23 cellular contexts compared by ENCODE assay signal in the genomic region with DNA sequence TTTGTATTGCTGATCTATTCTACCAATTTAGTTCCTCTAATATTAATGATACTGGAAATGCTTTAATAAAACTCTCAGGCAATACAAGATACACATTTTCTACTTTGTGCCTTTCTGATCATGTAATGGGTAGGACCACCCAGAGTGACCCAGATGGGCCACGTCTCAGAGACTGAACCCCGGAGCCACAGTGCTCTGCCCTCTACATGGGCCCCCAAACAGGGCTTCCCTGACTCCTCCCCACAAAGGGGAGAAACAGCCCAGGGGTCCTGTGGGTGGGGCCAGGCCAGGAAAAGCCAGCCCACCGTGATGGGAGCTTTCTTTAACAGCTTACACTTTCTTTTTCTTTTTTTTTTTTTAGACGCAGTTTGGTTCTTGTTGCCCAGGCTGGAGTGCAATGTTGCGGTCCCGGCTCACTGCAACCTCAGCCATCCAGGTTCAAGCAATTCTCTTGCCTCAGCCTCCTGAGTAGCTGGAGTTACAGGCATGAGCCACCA. TPM values are rescaled to one million over a fixed set of nuclear protein-coding genes. Genes with fewer than 3 reads are reported as not detected.
DNase-seq lines count a peak whose midpoint lies in the region; ATAC-seq lines count a peak whose summit lies in the region.
"Had no signal": no experiment of that assay in that cellular context is flagged by ENCODE, and none has a peak within 500 bp of the region (broad histone marks: within the 10 kb centered on the region; RNA-seq: fewer than 3 reads in every experiment).

No MANE protein-coding gene starts in this region.

- H3K4me1 Mint-ChIP-seq in stimulated activated naive B cell treated with anti-CD40 and anti-IgM and Interleukin-4, amounts not matched to agents 10 μg/mL and 1 μg/mL and 100 μg/mL, for 72 hours, result peaks cover 37 to 81% of the 10 kb centered on the region in 2 donors

- no peaks in the 10 kb centered on the region for H3K27me3 ChIP-seq in right cardiac atrium (ENCODE audit: control insufficient read depth, insufficient read depth)
- H3K27me3 ChIP-seq: foreskin keratinocyte had no signal

- H3K36me3 Mint-ChIP-seq in stimulated activated naive B cell treated with anti-CD40 and anti-IgM and Interleukin-4, amounts not matched to agents 10 μg/mL and 1 μg/mL and 100 μg/mL, for 72 hours, result peaks cover 19 to 42% of the 10 kb centered on the region in 2 donors

- no peaks in the 10 kb centered on the region for H3K9me3 Mint-ChIP-seq in stimulated activated naive B cell treated with anti-CD40 and anti-IgM and Interleukin-4, amounts not matched to agents 10 μg/mL and 1 μg/mL and 100 μg/mL, for 72 hours

- DNase-seq in left cardiac atrium (peak; percentile 7), right cardiac atrium (no peak), left kidney (ENCODE audit: low read depth, low spot score) (peak; percentile 43), COR-L47 (lab: John Stamatoyannopoulos, UW) (no peak)
- no peak for DNase-seq in stimulated activated naive B cell treated with anti-CD40 and anti-IgM and Interleukin-4, amounts not matched to agents 10 μg/mL and 1 μg/mL and 100 μg/mL, for 72 hours
- DNase-seq in central memory CD4-positive, alpha-beta T cell, result no peak
- DNase-seq: activated CD4-positive, alpha-beta T cell treated with anti-CD3 and anti-CD28 coated beads, Interleukin-2, amount 50 U/mL, for 1 hour; Calu3; EL; foreskin keratinocyte; hippocampal formation; KG1; mesenchymal stem cell; NCI-H187 treated with DMSO at 0.1 percent for 48 hours; NCI-H226; NCI-H774; OCI-M1; SHP77; stimulated activated CD4-positive, alpha-beta T cell treated with anti-CD3 and anti-CD28 coated beads, Interleukin-2, amount 100 ng/mL, for 48 hours had no signal

- H3K4me1 ChIP-seq in right cardiac atrium (ENCODE audit: control insufficient read depth, insufficient read depth, low read length), result no peaks in the 10 kb centered on the region
- H3K4me1 ChIP-seq: foreskin keratinocyte had no signal

- H3K36me3 ChIP-seq in KOPT-K1 (ENCODE audit: insufficient read depth, low read length), result peaks cover 81% of the 10 kb centered on the region

- H3K9me3 ChIP-seq in right cardiac atrium (ENCODE audit: control insufficient read depth, low read length) (no peaks in the 10 kb centered on the region), KOPT-K1 (ENCODE audit: insufficient read depth, low read length, poor library complexity, severe bottlenecking) (no peaks in the 10 kb centered on the region)

- no peaks in the 10 kb centered on the region for H3K27me3 Mint-ChIP-seq in stimulated activated naive B cell treated with anti-CD40 and anti-IgM and Interleukin-4, amounts not matched to agents 10 μg/mL and 1 μg/mL and 100 μg/mL, for 72 hours

- intact Hi-C loops in left cardiac atrium (cut with DNase I) (no loop called here), right cardiac atrium (cut with DNase I) (no loop called here)

- WGBS in right cardiac atrium, result 88% methylated on average over 6 of the region's 6 CpGs

- H3K27ac Mint-ChIP-seq in stimulated activated naive B cell treated with anti-CD40 and anti-IgM and Interleukin-4, amounts not matched to agents 10 μg/mL and 1 μg/mL and 100 μg/mL, for 72 hours, result peak overlapping the region; percentile 97

- H3K4me3 Mint-ChIP-seq in stimulated activated naive B cell treated with anti-CD40 and anti-IgM and Interleukin-4, amounts not matched to agents 10 μg/mL and 1 μg/mL and 100 μg/mL, for 72 hours, result peak overlapping the region in 1 of 2 donors; percentile 41
- H3K4me3 Mint-ChIP-seq: nephron had no signal

- no peak overlapping the region for H3K4me3 ChIP-seq in right cardiac atrium (ENCODE audit: low read length)
- H3K4me3 ChIP-seq: skin epidermis had no signal

- ATAC-seq in left cardiac atrium (no peak), right cardiac atrium (no peak), GM19035 (IDR thresholded peaks at IDR 0.05; ENCODE audit: unreplicated experiment) (no peak)
- no peak for ATAC-seq in stimulated activated naive B cell treated with anti-CD40 and anti-IgM and Interleukin-4, amounts not matched to agents 10 μg/mL and 1 μg/mL and 100 μg/mL, for 72 hours (replicated peaks)
- ATAC-seq: foreskin keratinocyte had no signal

- H3K27ac ChIP-seq in right cardiac atrium (ENCODE audit: low read length) (no peak overlapping the region), KOPT-K1 (ENCODE audit: low read depth, low read length, poor library complexity, severe bottlenecking) (peak overlapping the region; percentile 55)
- H3K27ac ChIP-seq: foreskin keratinocyte, skin epidermis had no signal

RNA-seq across cellular contexts. Expression of a gene that starts 18.4 kb away (rescaled TPM):
- total RNA-seq in left cardiac atrium, result 10 to 100 TPM; 25.6 to 31.2 TPM
- 10 to 100 TPM; 18.3 to 29.1 (median 25.4) TPM for total RNA-seq in right cardiac atrium
- polyA plus RNA-seq in right cardiac atrium, result 7.8 TPM

Comparison
In these comparisons a context has a peak if more than half of its experiments do, and no peak if none do; other contexts are left out.
1. DNase-seq: peak in left cardiac atrium (single experiment) and left kidney (single experiment); none in right cardiac atrium (0 of 3), stimulated activated naive B cell treated with anti-CD40 and anti-IgM and Interleukin-4, amounts not matched to agents 10 μg/mL and 1 μg/mL and 100 μg/mL, for 72 hours (single experiment), COR-L47 (single experiment) and central memory CD4-positive, alpha-beta T cell (single experiment).